ENCODE assay signal across 23 cellular contexts in the genomic region with DNA sequence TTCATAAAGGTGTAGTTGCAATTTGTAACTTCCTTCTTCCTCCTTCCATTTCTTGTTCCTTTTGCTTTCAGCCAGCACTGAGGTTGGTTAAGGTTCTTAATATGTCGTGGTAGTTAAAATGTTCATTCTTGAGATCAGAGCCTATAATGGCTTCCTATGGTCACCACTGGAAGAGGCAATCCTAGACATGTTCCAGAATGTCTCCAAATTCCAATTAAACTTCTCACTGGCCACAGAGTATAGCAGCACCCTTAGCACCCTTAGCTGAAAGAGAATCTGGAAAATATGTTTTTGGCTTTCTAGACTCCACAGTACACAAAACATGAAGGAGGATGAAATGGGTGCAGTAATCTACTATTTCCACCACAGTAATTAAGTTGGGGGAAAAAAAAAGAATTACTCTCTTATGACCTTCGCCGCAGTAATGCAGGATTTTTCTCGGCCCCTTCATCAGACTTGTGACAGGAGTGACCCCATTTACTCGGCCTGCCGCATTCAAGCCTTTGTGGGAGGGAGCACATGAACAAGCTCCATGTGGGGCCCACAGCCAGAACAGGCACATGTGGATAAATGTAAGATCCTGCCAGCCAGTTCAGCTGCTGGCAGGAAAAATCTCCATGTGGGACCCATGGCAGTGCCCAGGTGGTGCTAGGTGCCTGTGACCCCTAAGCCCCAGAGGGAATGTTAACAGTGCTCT.
"Had no signal": no experiment of that assay in that cellular context is flagged by ENCODE, and none has a peak within 500 bp of the region (broad histone marks: within the 10 kb centered on the region; RNA-seq: fewer than 3 reads in every experiment).

No MANE protein-coding gene starts in this region.

- H3K4me3 ChIP-seq: left lung, lower lobe of right lung, mucosa of descending colon, pancreas, prostate gland, skin epidermis, stomach, testis, thyroid gland, transverse colon, upper lobe of right lung had no signal

- DNase-seq: head of caudate nucleus; hippocampal formation; kidney; left colon; left lung; lower lobe of right lung; midbrain; mucosa of descending colon; naive thymus-derived CD4-positive, alpha-beta T cell; nucleus accumbens; retina; stimulated activated CD4-positive, alpha-beta T cell treated with anti-CD3 and anti-CD28 coated beads, Interleukin-1b, Interleukin-23, amount 100 ng/mL, for 48 hours; stimulated activated CD4-positive, alpha-beta T cell treated with anti-CD3 and anti-CD28 coated beads, Interleukin-2, amount 100 ng/mL, for 48 hours; stimulated activated naive B cell treated with anti-CD40 and anti-IgM and Interleukin-4, amounts not matched to agents 10 μg/mL and 1 μg/mL and 100 μg/mL, for 72 hours; stimulated activated naive CD8-positive, alpha-beta T cell treated with anti-CD3 and anti-CD28 coated beads, Interleukin-15, Interleukin-2, amounts not matched to agents 100 U/mL and 50 U/mL, for 24 hours; stomach; testis; thyroid gland; transverse colon; upper lobe of right lung had no signal

- H3K27me3 ChIP-seq: left lung, pancreas, stomach, testis, thyroid gland, transverse colon, upper lobe of right lung had no signal

- H3K27ac ChIP-seq: left lung, lower lobe of right lung, pancreas, prostate gland, skin epidermis, stomach, testis, thyroid gland, transverse colon, upper lobe of right lung had no signal

- H3K36me3 ChIP-seq: left lung, lower lobe of right lung, pancreas, prostate gland, stomach, thyroid gland, transverse colon, upper lobe of right lung had no signal

- H3K9me3 ChIP-seq: lower lobe of right lung, pancreas, prostate gland, stomach, testis, thyroid gland, transverse colon, upper lobe of right lung had no signal

- H3K4me1 ChIP-seq: left lung, lower lobe of right lung, prostate gland, stomach, testis, transverse colon, upper lobe of right lung had no signal
